ENCODE assay signal across 9 cellular contexts in genomic region chr16:67537270-67537635, GRCh38. TPM values are rescaled to one million over a fixed set of nuclear protein-coding genes. Genes with fewer than 3 reads are reported as not detected.
DNase-seq lines count a peak whose midpoint lies in the region; ATAC-seq and TF ChIP-seq lines count a peak whose summit lies in the region.
"Had no signal": no experiment of that assay in that cellular context is flagged by ENCODE, and none has a peak within 500 bp of the region (broad histone marks: within the 10 kb centered on the region; RNA-seq: fewer than 3 reads in every experiment).

No MANE protein-coding gene starts in this region.

- H3K27me3 Mint-ChIP-seq in activated T-helper 2 cell treated with anti-CD3 and anti-CD28 coated beads, Interferon-gamma antibody, Interleukin-2, Interleukin-4, amounts not matched to agents 10 μg/mL and 5 μg/mL and 100 μg/mL, durations not matched to agents 14 hours and 24 hours and 36 hours (ENCODE audit: low read depth), result peaks cover 32% of the 10 kb centered on the region

- no peak for TF ChIP-seq CTCF in GM12875 (IDR thresholded peaks at IDR 0.05; ENCODE audit: borderline replicate concordance, insufficient read depth, low read depth, low read length)
- no peak for TF ChIP-seq CTCF in foreskin fibroblast (IDR thresholded peaks at IDR 0.05; ENCODE audit: low read depth, low read length)
- TF ChIP-seq CTCF in neural cell (IDR thresholded peaks at IDR 0.05; ENCODE audit: poor library complexity, severe bottlenecking), result no peak

- H3K36me3 Mint-ChIP-seq in activated T-helper 2 cell treated with anti-CD3 and anti-CD28 coated beads, Interferon-gamma antibody, Interleukin-2, Interleukin-4, amounts not matched to agents 10 μg/mL and 5 μg/mL and 100 μg/mL, durations not matched to agents 14 hours and 24 hours and 36 hours (ENCODE audit: low read depth), result peaks cover 6% of the 10 kb centered on the region

- peak overlapping the region; percentile 77 for H3K4me3 Mint-ChIP-seq in activated T-helper 2 cell treated with anti-CD3 and anti-CD28 coated beads, Interferon-gamma antibody, Interleukin-2, Interleukin-4, amounts not matched to agents 10 μg/mL and 5 μg/mL and 100 μg/mL, durations not matched to agents 14 hours and 24 hours and 36 hours (ENCODE audit: low read depth)

- no peaks in the 10 kb centered on the region for H3F3A ChIP-seq in neural cell (ENCODE audit: insufficient read depth, low read length, poor library complexity, severe bottlenecking)

- H3K9me3 Mint-ChIP-seq in activated T-helper 2 cell treated with anti-CD3 and anti-CD28 coated beads, Interferon-gamma antibody, Interleukin-2, Interleukin-4, amounts not matched to agents 10 μg/mL and 5 μg/mL and 100 μg/mL, durations not matched to agents 14 hours and 24 hours and 36 hours, result no peaks in the 10 kb centered on the region

- peaks cover 15% of the 10 kb centered on the region for H3K4me1 Mint-ChIP-seq in activated T-helper 2 cell treated with anti-CD3 and anti-CD28 coated beads, Interferon-gamma antibody, Interleukin-2, Interleukin-4, amounts not matched to agents 10 μg/mL and 5 μg/mL and 100 μg/mL, durations not matched to agents 14 hours and 24 hours and 36 hours (ENCODE audit: low read depth)

- TF ChIP-seq RAD21 in neural cell (conservative IDR thresholded peaks at IDR 0.05), result no peak

- H3K27ac Mint-ChIP-seq in activated T-helper 2 cell treated with anti-CD3 and anti-CD28 coated beads, Interferon-gamma antibody, Interleukin-2, Interleukin-4, amounts not matched to agents 10 μg/mL and 5 μg/mL and 100 μg/mL, durations not matched to agents 14 hours and 24 hours and 36 hours, result no peak overlapping the region

- H3K9me2 ChIP-seq in Karpas-422 (replicated peaks; ENCODE audit: insufficient read depth, low read length) (no peaks in the 10 kb centered on the region), neural cell (ENCODE audit: insufficient read depth, low read length) (no peaks in the 10 kb centered on the region)

- H3K9ac ChIP-seq in Karpas-422 (ENCODE audit: low read length) (no peak overlapping the region), neural cell (ENCODE audit: low read length) (peak overlapping the region; percentile 52)

- H3K4me1 ChIP-seq in Karpas-422 (ENCODE audit: low read length), result no peaks in the 10 kb centered on the region

- DNase-seq in Karpas-422, result peak; percentile 39
- no peak for DNase-seq in activated T-helper 2 cell treated with anti-CD3 and anti-CD28 coated beads, Interferon-gamma antibody, Interleukin-2, Interleukin-4, amounts not matched to agents 10 μg/mL and 5 μg/mL and 100 μg/mL, durations not matched to agents 14 hours and 24 hours and 36 hours (ENCODE audit: low spot score)
- DNase-seq in foreskin fibroblast, result peak; percentile 49 to 83

- H3K27me3 ChIP-seq in Karpas-422 (ENCODE audit: low read length) (no peaks in the 10 kb centered on the region), neural cell (ENCODE audit: insufficient read depth, low read depth, low read length) (peaks cover 10% of the 10 kb centered on the region)

- H3K4me3 ChIP-seq in GM12875 (ENCODE audit: low read depth, low read length) (peak overlapping the region; percentile 64), Karpas-422 (ENCODE audit: low read length) (no peak overlapping the region), foreskin fibroblast (ENCODE audit: low read depth in 1 of 2, low read length in 2 of 2) (peak overlapping the region; percentile 64 to 67), neural cell (ENCODE audit: low read length) (peak overlapping the region; percentile 65)

- H2AFZ ChIP-seq in Karpas-422 (ENCODE audit: low read length) (no peak overlapping the region), neural cell (ENCODE audit: low read depth, low read length) (no peak overlapping the region)

- H3K9me3 ChIP-seq in Karpas-422 (ENCODE audit: low read length) (no peaks in the 10 kb centered on the region), neural cell (ENCODE audit: low read length) (no peaks in the 10 kb centered on the region)

- intact Hi-C loops in activated T-helper 2 cell treated with anti-CD3 and anti-CD28 coated beads, Interferon-gamma antibody, Interleukin-2, Interleukin-4, amounts not matched to agents 10 μg/mL and 5 μg/mL and 100 μg/mL, durations not matched to agents 14 hours and 24 hours and 36 hours (cut with micrococcal nuclease), result loop anchor here (5.0 kb wide), 1 partner anchor 125 kb away; the partner anchor contains the start of genes ACD and PARD6A

- TF ChIP-seq EP300 in neural cell (conservative IDR thresholded peaks at IDR 0.05; ENCODE audit: poor library complexity, severe bottlenecking), result no peak

- H3K36me3 ChIP-seq in Karpas-422 (ENCODE audit: insufficient read depth, low read length) (no peaks in the 10 kb centered on the region), neural cell (ENCODE audit: insufficient read depth, low read length) (no peaks in the 10 kb centered on the region)

- H3K27ac ChIP-seq in Karpas-422 (ENCODE audit: low read length) (no peak overlapping the region), neural cell (ENCODE audit: low read length) (no peak overlapping the region)

- H4K20me1 ChIP-seq in Karpas-422 (ENCODE audit: insufficient read depth, low read depth, low read length) (peaks cover 15% of the 10 kb centered on the region; the same call in 1 of the 2 replicates), neural cell (ENCODE audit: insufficient read depth) (peaks cover 8% of the 10 kb centered on the region)

- H3K4me2 ChIP-seq in Karpas-422 (ENCODE audit: low read depth, low read length, poor library complexity, severe bottlenecking) (no peak overlapping the region), neural cell (ENCODE audit: low read length) (peak overlapping the region; percentile 51)

- H3K79me2 ChIP-seq in Karpas-422 (ENCODE audit: low read length) (no peaks in the 10 kb centered on the region), neural cell (replicated peaks; ENCODE audit: insufficient read depth, low read length) (peaks cover 3% of the 10 kb centered on the region)

- no peak for ATAC-seq in GM21360 (IDR thresholded peaks at IDR 0.05; ENCODE audit: unreplicated experiment)
- ATAC-seq in HG02884 (IDR thresholded peaks at IDR 0.05; ENCODE audit: unreplicated experiment), result no peak
- no peak for ATAC-seq in GM21526 (IDR thresholded peaks at IDR 0.05; ENCODE audit: low FRiP score, unreplicated experiment)

TF ChIP-seq in neural cell, 6 proteins besides CTCF, POLR2A, EP300 and RAD21:
- TF ChIP-seq EZH2 (IDR thresholded peaks at IDR 0.05; ENCODE audit: borderline replicate concordance, insufficient read depth, low read length, poor library complexity, severe bottlenecking), result no peak
- TF ChIP-seq TAF1 (IDR thresholded peaks at IDR 0.05; ENCODE audit: low read depth), result no peak
- TF ChIP-seq MXI1 (conservative IDR thresholded peaks at IDR 0.05; ENCODE audit: poor library complexity, severe bottlenecking), result no peak
- TF ChIP-seq SMC3 (conservative IDR thresholded peaks at IDR 0.05; ENCODE audit: poor library complexity), result no peak
- no peak for TF ChIP-seq REST (IDR thresholded peaks at IDR 0.05; ENCODE audit: borderline replicate concordance)
- no peak for TF ChIP-seq POLR2AphosphoS5 (IDR thresholded peaks at IDR 0.05)

RNA-seq across cellular contexts. Expression of gene RIPOR1, which starts 8.6 kb away (rescaled TPM):
- 1.3 and 2.9 TPM in 2 replicates for total RNA-seq in Karpas-422 (2014; rRNA removed; shearing (Covaris generic); ENCODE audit: low replicate concordance)
- total RNA-seq in activated T-helper 2 cell treated with anti-CD3 and anti-CD28 coated beads, Interferon-gamma antibody, Interleukin-2, Interleukin-4, amounts not matched to agents 10 μg/mL and 5 μg/mL and 100 μg/mL, durations not matched to agents 14 hours and 24 hours and 36 hours, result 25.6 and 26.3 TPM in 2 replicates
- polyA plus RNA-seq in neural cell, result 13.2 and 15.1 TPM in 2 replicates
- polyA minus RNA-seq in neural cell, result 35.2 and 36.0 TPM in 2 replicates

RNA-seq across cellular contexts. Expression of gene CTCF, which starts 25.1 kb away (rescaled TPM):
- 29.5 and 36.0 TPM in 2 replicates for total RNA-seq in Karpas-422 (2014; rRNA removed; shearing (Covaris generic); ENCODE audit: low replicate concordance)
- total RNA-seq in activated T-helper 2 cell treated with anti-CD3 and anti-CD28 coated beads, Interferon-gamma antibody, Interleukin-2, Interleukin-4, amounts not matched to agents 10 μg/mL and 5 μg/mL and 100 μg/mL, durations not matched to agents 14 hours and 24 hours and 36 hours, result 59.7 and 61.2 TPM in 2 replicates
- 40.4 and 42.8 TPM in 2 replicates for polyA plus RNA-seq in neural cell
- 66.6 and 67.0 TPM in 2 replicates for polyA minus RNA-seq in neural cell

RNA-seq across cellular contexts. Expression of gene AGRP, which starts 53.9 kb away (rescaled TPM):
- total RNA-seq in Karpas-422 (2014; rRNA removed; shearing (Covaris generic); ENCODE audit: low replicate concordance), result not detected in 2 replicates
- total RNA-seq in activated T-helper 2 cell treated with anti-CD3 and anti-CD28 coated beads, Interferon-gamma antibody, Interleukin-2, Interleukin-4, amounts not matched to agents 10 μg/mL and 5 μg/mL and 100 μg/mL, durations not matched to agents 14 hours and 24 hours and 36 hours, result not detected in 2 replicates
- polyA plus RNA-seq in neural cell, result not detected in 2 replicates
- not detected in 2 replicates for polyA minus RNA-seq in neural cell
- total RNA-seq: T-helper 1 cell treated with Interleukin-12 subunit alpha and Interleukin-12 subunit beta and Interleukin-4 antibody, amounts not matched to agents 30 ng/mL and 1 ng/mL, for 36 hours had no signal

RNA-seq across cellular contexts. Expression of gene ATP6V0D1, which starts 56.3 kb away (rescaled TPM):
- total RNA-seq in Karpas-422 (2014; rRNA removed; shearing (Covaris generic); ENCODE audit: low replicate concordance), result 63.8 and 83.4 TPM in 2 replicates
- 31.5 and 33.9 TPM in 2 replicates for total RNA-seq in activated T-helper 2 cell treated with anti-CD3 and anti-CD28 coated beads, Interferon-gamma antibody, Interleukin-2, Interleukin-4, amounts not matched to agents 10 μg/mL and 5 μg/mL and 100 μg/mL, durations not matched to agents 14 hours and 24 hours and 36 hours
- polyA plus RNA-seq in neural cell, result 188 and 195 TPM in 2 replicates
- 176 and 188 TPM in 2 replicates for polyA minus RNA-seq in neural cell
